24 cellular contexts compared by ENCODE assay signal in genomic region chr5:156191547-156191946, GRCh38.
"Had no signal": no experiment of that assay in that cellular context is flagged by ENCODE, and none has a peak within 500 bp of the region (broad histone marks: within the 10 kb centered on the region; RNA-seq: fewer than 3 reads in every experiment).

No MANE protein-coding gene starts in this region.

- H3K36me3 Mint-ChIP-seq: IgD-negative memory B cell had no signal

- H3K9me3 ChIP-seq: Peyer's patch had no signal

- H3K27ac Mint-ChIP-seq: IgD-negative memory B cell had no signal

- H2AFZ ChIP-seq: PC-9 had no signal

- H3K4me3 ChIP-seq: K562, PC-9, Peyer's patch, SJSA1, SK-N-MC had no signal

- H3K27me3 ChIP-seq: Peyer's patch, SJSA1 had no signal

- H3K4me3 Mint-ChIP-seq: IgD-negative memory B cell had no signal

- H3K4me2 ChIP-seq: KMS-11, PC-9 had no signal

- H3K4me1 ChIP-seq: Peyer's patch, SJSA1 had no signal

- H3K27me3 Mint-ChIP-seq: IgD-negative memory B cell had no signal

- DNase-seq: Kasumi-1, MM.1S, NCI-H1092 treated with DMSO at 0.1 percent for 48 hours, NCI-H1436, NCI-H187, NCI-H2029, NCI-H2081 treated with DMSO at 0.1 percent for 48 hours, NCI-H2171, NCI-H226, NCI-H446, NCI-H510A, NCI-H524 treated with DMSO at 0.1 percent for 48 hours, NCI-H69, NCI-H774, PC-9, Peyer's patch, Right ventricle myocardium superior, SIG-M5 had no signal

- H3K9ac ChIP-seq: KMS-11 had no signal

- H3K4me1 Mint-ChIP-seq: IgD-negative memory B cell had no signal

- H3K36me3 ChIP-seq: Peyer's patch, SJSA1 had no signal

- H3K27ac ChIP-seq: HL-60, KMS-11, PC-9, Peyer's patch, SJSA1, SK-N-MC had no signal

- ATAC-seq: K562 had no signal
